ENCODE assay signal across 1 cellular context in the genomic region with DNA sequence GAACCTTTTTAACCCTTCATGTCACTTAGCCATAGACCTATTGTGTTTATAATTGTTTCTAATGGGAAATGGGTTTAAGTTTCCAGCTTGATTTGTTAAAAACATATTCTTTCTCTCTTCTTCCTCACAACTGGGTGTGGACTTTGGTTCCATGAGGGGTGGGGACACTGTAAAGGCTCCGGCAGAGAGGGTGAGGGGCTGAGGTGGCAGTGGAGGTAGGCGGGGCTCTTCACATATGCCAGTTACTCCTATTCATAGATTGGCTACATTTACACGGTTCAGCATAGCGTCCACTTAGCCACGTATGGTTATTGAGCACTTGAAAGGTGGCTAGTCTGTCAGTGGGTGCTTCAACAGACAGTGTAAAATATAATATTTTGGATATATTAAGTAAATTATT.
TF ChIP-seq lines count a peak whose summit lies in the region.

No MANE protein-coding gene starts in this region.

TF ChIP-seq in K562, 482 proteins besides CTCF, POLR2A, EP300 and RAD21:
- TF ChIP-seq POLR3G (IDR thresholded peaks at IDR 0.05; ENCODE audit: extremely low read depth, insufficient read length, insufficient replicate concordance) (no peak), ZSCAN32 (CRISPR knock-in tag; IDR thresholded peaks at IDR 0.05) (no peak), MXI1 (IDR thresholded peaks at IDR 0.05; ENCODE audit: low read depth, low read length) (no peak), TBL1XR1 (IDR thresholded peaks at IDR 0.05; ENCODE audit: low read length in 2 of 2) (no peak), KDM5B (IDR thresholded peaks at IDR 0.05; ENCODE audit: insufficient replicate concordance, low read depth, low read length) (no peak), FOXA1 (IDR thresholded peaks at IDR 0.05; ENCODE audit: borderline replicate concordance) (no peak), ZNF511 (CRISPR knock-in tag; IDR thresholded peaks at IDR 0.05) (no peak), KLF16 (IDR thresholded peaks at IDR 0.05) (no peak), ZNF146 (CRISPR knock-in tag; IDR thresholded peaks at IDR 0.05; ENCODE audit: unreplicated experiment) (no peak), ZKSCAN1 (IDR thresholded peaks at IDR 0.05; ENCODE audit: low read depth, low read length) (no peak), ELF1 (tag; IDR thresholded peaks at IDR 0.05) (no peak), ELF4 (CRISPR knock-in tag; IDR thresholded peaks at IDR 0.05) (no peak)
